ENCODE assay signal across 8 cellular contexts in genomic region chr19:47095707-47096704, GRCh38. TPM values are rescaled to one million over a fixed set of nuclear protein-coding genes. Genes with fewer than 3 reads are reported as not detected.
DNase-seq lines count a peak whose midpoint lies in the region; ATAC-seq and TF ChIP-seq lines count a peak whose summit lies in the region.

No MANE protein-coding gene starts in this region.

- H3K36me3 Mint-ChIP-seq in activated CD8-positive, alpha-beta memory T cell treated with anti-CD3 and anti-CD28 coated beads, Interleukin-2, amount 10 ng/mL, durations not matched to agents 7 days and 5 days: peaks cover 36% of the 10 kb centered on the region

- no peak overlapping the region for H3K4me3 ChIP-seq in right lobe of liver

- no peak for ATAC-seq in activated CD8-positive, alpha-beta memory T cell treated with anti-CD3 and anti-CD28 coated beads, Interleukin-2, amount 10 ng/mL, durations not matched to agents 7 days and 5 days
- peak; percentile 92 to 96 (median 94) for ATAC-seq in right lobe of liver
- ATAC-seq in GM21390 (IDR thresholded peaks at IDR 0.05; ENCODE audit: unreplicated experiment): no peak
- no peak for ATAC-seq in GM19324 (IDR thresholded peaks at IDR 0.05; ENCODE audit: low FRiP score, unreplicated experiment)
- ATAC-seq in GM21528 (IDR thresholded peaks at IDR 0.05; ENCODE audit: low FRiP score, unreplicated experiment): no peak

- H3K36me3 ChIP-seq in right lobe of liver: peaks cover 0 to 20% (median 1%) of the 10 kb centered on the region in 4 donors

- no peaks in the 10 kb centered on the region for H3K27me3 ChIP-seq in right lobe of liver

- H3K9me3 Mint-ChIP-seq in activated CD8-positive, alpha-beta memory T cell treated with anti-CD3 and anti-CD28 coated beads, Interleukin-2, amount 10 ng/mL, durations not matched to agents 7 days and 5 days (ENCODE audit: low read depth): no peaks in the 10 kb centered on the region

- peak overlapping the region; percentile 90 for H3K27ac Mint-ChIP-seq in activated CD8-positive, alpha-beta memory T cell treated with anti-CD3 and anti-CD28 coated beads, Interleukin-2, amount 10 ng/mL, durations not matched to agents 7 days and 5 days

- no peaks in the 10 kb centered on the region for H3K9me3 ChIP-seq in right lobe of liver

- H3K4me1 Mint-ChIP-seq in activated CD8-positive, alpha-beta memory T cell treated with anti-CD3 and anti-CD28 coated beads, Interleukin-2, amount 10 ng/mL, durations not matched to agents 7 days and 5 days: peaks cover 73% of the 10 kb centered on the region

- peaks cover 0 to 28% (median 12%) of the 10 kb centered on the region in 4 donors for H3K4me1 ChIP-seq in right lobe of liver

- peak; percentile 47 for TF ChIP-seq POLR2A in right lobe of liver (IDR thresholded peaks at IDR 0.05)

- no peak for DNase-seq in activated CD8-positive, alpha-beta memory T cell treated with anti-CD3 and anti-CD28 coated beads, Interleukin-2, amount 10 ng/mL, durations not matched to agents 7 days and 5 days
- DNase-seq in activated CD8-positive, alpha-beta memory T cell treated with anti-CD3 and anti-CD28 coated beads for 24 hours: no peak
- DNase-seq in astrocyte of the hippocampus (ENCODE audit: low read depth, low spot score) (peak; percentile 94), right lobe of liver (peak; percentile 96 to 98 (median 97)), ureter (ENCODE audit: low spot score) (peak; percentile 81)

- CTCF ChIA-PET in activated CD8-positive, alpha-beta memory T cell treated with anti-CD3 and anti-CD28 coated beads, Interleukin-2, amount 10 ng/mL, durations not matched to agents 7 days and 5 days (lab: Charles Lee): interaction anchor here (0.6 to 4.1 kb wide), 10 partner anchors 11 to 149 kb away, joined by 3 to 36 read pairs (median 5); partner anchors contain the start of gene SAE1

- 59% methylated on average over 17 of the region's 20 CpGs for WGBS in right lobe of liver (ENCODE audit: insufficient coverage, low coverage, low lambda C conversion rate, missing lambda C conversion rate)

- peak overlapping the region; percentile 70 to 94 (median 74) for H3K27ac ChIP-seq in right lobe of liver

- no peaks in the 10 kb centered on the region for H3K27me3 Mint-ChIP-seq in activated CD8-positive, alpha-beta memory T cell treated with anti-CD3 and anti-CD28 coated beads, Interleukin-2, amount 10 ng/mL, durations not matched to agents 7 days and 5 days

- intact Hi-C loops in right lobe of liver (cut with DNase I): no loop called here

- TF ChIP-seq CTCF in right lobe of liver (IDR thresholded peaks at IDR 0.05): no peak

- H3K4me3 Mint-ChIP-seq in activated CD8-positive, alpha-beta memory T cell treated with anti-CD3 and anti-CD28 coated beads, Interleukin-2, amount 10 ng/mL, durations not matched to agents 7 days and 5 days: peak overlapping the region; percentile 81

RNA-seq across cellular contexts. Expression of gene ZC3H4, which starts 17.6 kb away (rescaled TPM):
- total RNA-seq in activated CD8-positive, alpha-beta memory T cell treated with anti-CD3 and anti-CD28 coated beads, Interleukin-2, amount 10 ng/mL, durations not matched to agents 7 days and 5 days: 100 to 1,000 TPM in 1 of 2 experiments, 10 to 100 TPM in 1; 98.9 to 114 TPM
- total RNA-seq in right lobe of liver (10 to 100 TPM in 4 of 6 experiments, 1 to 10 TPM in 2; 8.3 to 19.1 (median 15.1) TPM), ureter (55.1 TPM)

RNA-seq across cellular contexts. Expression of gene SAE1, which starts 34.6 kb away (rescaled TPM):
- 100 to 1,000 TPM; 153 to 171 TPM for total RNA-seq in activated CD8-positive, alpha-beta memory T cell treated with anti-CD3 and anti-CD28 coated beads, Interleukin-2, amount 10 ng/mL, durations not matched to agents 7 days and 5 days
- 10 to 100 TPM; 18.8 to 33.2 (median 26.7) TPM for total RNA-seq in right lobe of liver
- total RNA-seq in ureter: 56.9 TPM

RNA-seq across cellular contexts. Expression of gene TMEM160, which starts 47.6 kb away (rescaled TPM):
- 10 to 100 TPM; 77.5 to 87.8 TPM for total RNA-seq in activated CD8-positive, alpha-beta memory T cell treated with anti-CD3 and anti-CD28 coated beads, Interleukin-2, amount 10 ng/mL, durations not matched to agents 7 days and 5 days
- 10 to 100 TPM; 12.3 to 37.0 (median 17.2) TPM for total RNA-seq in right lobe of liver
- total RNA-seq in ureter: 15.5 TPM

Comparison
In these comparisons a context has a peak if more than half of its experiments do, and no peak if none do; other contexts are left out.
1. ATAC-seq: peak in right lobe of liver (4 of 4); none in activated CD8-positive, alpha-beta memory T cell treated with anti-CD3 and anti-CD28 coated beads, Interleukin-2, amount 10 ng/mL, durations not matched to agents 7 days and 5 days (single experiment), GM21390 (single experiment), GM19324 (single experiment) and GM21528 (single experiment).
2. DNase-seq: peak in astrocyte of the hippocampus (single experiment), right lobe of liver (3 of 3) and ureter (single experiment); none in activated CD8-positive, alpha-beta memory T cell treated with anti-CD3 and anti-CD28 coated beads, Interleukin-2, amount 10 ng/mL, durations not matched to agents 7 days and 5 days (single experiment) and activated CD8-positive, alpha-beta memory T cell treated with anti-CD3 and anti-CD28 coated beads for 24 hours (single experiment).